8 cellular contexts compared by ENCODE assay signal in genomic region chr12:89709157-89709993, GRCh38. TPM values are rescaled to one million over a fixed set of nuclear protein-coding genes. Genes with fewer than 3 reads are reported as not detected.
DNase-seq lines count a peak whose midpoint lies in the region; ATAC-seq, FAIRE-seq and TF ChIP-seq lines count a peak whose summit lies in the region.

No MANE protein-coding gene starts in this region.

- H3K9ac ChIP-seq in adipocyte (ENCODE audit: low read length) (peak overlapping the region; percentile 95), parathyroid adenoma (peak overlapping the region; percentile 84)

- H3K36me3 ChIP-seq in adipocyte (ENCODE audit: control insufficient read depth, insufficient read depth, low read length, severe bottlenecking), result no peaks in the 10 kb centered on the region
- no peaks in the 10 kb centered on the region for H3K36me3 ChIP-seq in cardiac muscle cell
- H3K36me3 ChIP-seq in parathyroid adenoma (ENCODE audit: control insufficient read depth, insufficient read depth, low read length), result no peaks in the 10 kb centered on the region
- no peaks in the 10 kb centered on the region for H3K36me3 ChIP-seq in tibial nerve

- H3K4me3 ChIP-seq in adipocyte (ENCODE audit: low read length) (peak overlapping the region; percentile 99), cardiac muscle cell (peak overlapping the region; percentile 96), parathyroid adenoma (ENCODE audit: low read depth, low read length) (peak overlapping the region; percentile 85), tibial nerve (peak overlapping the region; percentile 59 to 94 (median 89))

- H3K27ac ChIP-seq in cardiac muscle cell (peak overlapping the region; percentile 88), parathyroid adenoma (peak overlapping the region; percentile 90), tibial nerve (peak overlapping the region; percentile 93 to 99 (median 96))

- peak; percentile 74 for ATAC-seq in HG02798 (IDR thresholded peaks at IDR 0.05; ENCODE audit: poor library complexity, unreplicated experiment)

- H3K9me3 ChIP-seq in adipocyte (ENCODE audit: control insufficient read depth, low read length) (no peaks in the 10 kb centered on the region), cardiac muscle cell (ENCODE audit: low read depth) (no peaks in the 10 kb centered on the region), parathyroid adenoma (ENCODE audit: control insufficient read depth, low read length) (no peaks in the 10 kb centered on the region), tibial nerve (peaks cover 0 to 4% (median 0%) of the 10 kb centered on the region in 4 donors)

- H3K27me3 ChIP-seq in adipocyte (replicated peaks; ENCODE audit: control insufficient read depth, insufficient read depth, low read length) (no peaks in the 10 kb centered on the region), cardiac muscle cell (no peaks in the 10 kb centered on the region), parathyroid adenoma (ENCODE audit: control insufficient read depth, insufficient read depth, low read length) (no peaks in the 10 kb centered on the region), tibial nerve (no peaks in the 10 kb centered on the region)

- peak; percentile 88 for DNase-seq in GM12891 (ENCODE audit: insufficient read length, low spot score)
- peak; percentile 98 for DNase-seq in NCI-H1417 treated with DMSO at 0.1 percent for 48 hours (lab: John Stamatoyannopoulos, UW)
- DNase-seq in SW 1271 (lab: John Stamatoyannopoulos, UW), result peak; percentile 95 to 96
- peak; percentile 100 for DNase-seq in adipocyte (ENCODE audit: low read depth)
- peak; percentile 99 to 100 for DNase-seq in cardiac muscle cell (ENCODE audit: low read depth in 1 of 2, low spot score in 1 of 2)
- peak; percentile 99 for DNase-seq in tibial nerve (ENCODE audit: low spot score in 2 of 2)

- no peak for TF ChIP-seq CTCF in cardiac muscle cell (IDR thresholded peaks at IDR 0.05; ENCODE audit: low read depth, low read length)
- TF ChIP-seq CTCF in parathyroid adenoma (IDR thresholded peaks at IDR 0.05), result no peak
- peak in 1 of 5 experiments; percentile 33 for TF ChIP-seq CTCF in tibial nerve (IDR thresholded peaks at IDR 0.05)

- WGBS in tibial nerve, 2 donors, result 0% methylated on average over 47 to 60 of the region's 102 CpGs

- peaks cover 18% of the 10 kb centered on the region for H3K4me1 ChIP-seq in adipocyte (ENCODE audit: control insufficient read depth, insufficient read depth, low read length)
- H3K4me1 ChIP-seq in cardiac muscle cell (ENCODE audit: low read depth), result no peaks in the 10 kb centered on the region
- H3K4me1 ChIP-seq in parathyroid adenoma, result peaks cover 2% of the 10 kb centered on the region
- peaks cover 0 to 27% (median 8%) of the 10 kb centered on the region in 4 donors for H3K4me1 ChIP-seq in tibial nerve

- TF ChIP-seq EP300 in tibial nerve (IDR thresholded peaks at IDR 0.05), result peak; percentile 92 to 99

- FAIRE-seq in GM12891 (lab: Jason Lieb, UNC), result peak; percentile 99

- H2AFZ ChIP-seq in parathyroid adenoma, result peak overlapping the region; percentile 82

- H3K4me2 ChIP-seq in parathyroid adenoma (ENCODE audit: low read length), result peak overlapping the region; percentile 79

- peak; percentile 81 for TF ChIP-seq POLR2A in GM12891 (IDR thresholded peaks at IDR 0.05; ENCODE audit: low read depth, low read length)
- TF ChIP-seq POLR2A in tibial nerve (IDR thresholded peaks at IDR 0.05), result peak; percentile 92 to 96

- H3K79me2 ChIP-seq in parathyroid adenoma, result peaks cover 13% of the 10 kb centered on the region

TF ChIP-seq in GM12891, 5 proteins besides CTCF, POLR2A, EP300 and RAD21:
- TF ChIP-seq SPI1 (IDR thresholded peaks at IDR 0.05; ENCODE audit: low read depth, low read length) (no peak), PAX5 (IDR thresholded peaks at IDR 0.05; ENCODE audit: insufficient read depth, low read length, severe bottlenecking) (peak; percentile 85), POLR2AphosphoS5 (IDR thresholded peaks at IDR 0.05; ENCODE audit: low read depth, low read length) (peak; percentile 76), TAF1 (IDR thresholded peaks at IDR 0.05; ENCODE audit: low read depth, low read length) (peak; percentile 52; the same call in 1 of the 2 replicates), POU2F2 (IDR thresholded peaks at IDR 0.05; ENCODE audit: low read depth, low read length) (0 out of 2 replicates have a peak, but pooled peaks have one; percentile 8)

RNA-seq across cellular contexts. Expression of gene ATP2B1, which starts 0.7 kb away (rescaled TPM):
- polyA plus RNA-seq in GM12891 (2012; ENCODE audit: low read depth, missing spikeins), result 9.4 TPM
- 14.1 and 29.0 TPM in 2 replicates for total RNA-seq in cardiac muscle cell
- 39.5 and 41.5 TPM in 2 replicates for polyA plus RNA-seq in cardiac muscle cell
- total RNA-seq in tibial nerve, result 10 to 100 TPM; 21.9 to 47.7 (median 42.1) TPM

Comparison
In these comparisons a context has a peak if more than half of its experiments do, and no peak if none do; other contexts are left out.
1. Peak in every context shown above with its lines: DNase-seq, ATAC-seq, H3K4me3 ChIP-seq and H3K27ac ChIP-seq.